ENCODE assay signal across 35 cellular contexts in the genomic region with DNA sequence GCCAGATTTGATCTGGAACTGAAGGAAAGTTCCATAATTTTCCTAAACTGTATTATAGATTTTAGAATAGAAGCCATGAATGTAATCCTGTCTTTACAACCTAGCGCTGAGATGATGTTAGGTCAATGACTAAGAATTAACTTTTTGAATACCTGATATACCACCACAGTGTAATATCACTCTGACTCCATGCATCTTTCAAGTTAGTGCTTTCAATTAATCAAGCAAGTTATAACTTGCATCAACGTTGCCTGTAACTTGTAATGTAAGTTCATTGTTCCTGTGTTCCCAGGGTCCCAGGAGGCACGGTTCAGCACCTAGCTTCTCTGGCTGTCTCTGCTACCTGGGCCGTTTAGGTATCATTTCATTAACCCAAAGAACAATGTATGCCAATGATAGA.
"Had no signal": no experiment of that assay in that cellular context is flagged by ENCODE, and none has a peak within 500 bp of the region (broad histone marks: within the 10 kb centered on the region; RNA-seq: fewer than 3 reads in every experiment).

No MANE protein-coding gene starts in this region.

- H3K9me3 Mint-ChIP-seq: activated CD4-positive, alpha-beta T cell treated with anti-CD3 and anti-CD28 coated beads, Interleukin-2, amount 10 ng/mL, durations not matched to agents 24 days and 14 days; activated naive CD4-positive, alpha-beta T cell treated with anti-CD3 and anti-CD28 coated beads for 36 hours; activated naive CD4-positive, alpha-beta T cell treated with anti-CD3 and anti-CD28 coated beads, Interleukin-2, amount 50 U/mL, for 24 hours; activated T-helper 1 cell treated with anti-CD3 and anti-CD28 coated beads, Interleukin-12 subunit alpha, Interleukin-12 subunit beta, Interleukin-2, Interleukin-4 antibody, amounts not matched to agents 30 ng/mL and 10 ng/mL and 1 ng/mL, durations not matched to agents 14 hours and 24 hours and 36 hours; activated T-helper 2 cell treated with anti-CD3 and anti-CD28 coated beads, Interferon-gamma antibody, Interleukin-2, Interleukin-4, amounts not matched to agents 10 μg/mL and 5 μg/mL and 100 μg/mL, durations not matched to agents 14 hours and 24 hours and 36 hours; central memory CD8-positive, alpha-beta T cell; endodermal cell; T-helper 2 cell treated with Interferon-gamma antibody and Interleukin-4, amounts not matched to agents 5 μg/mL and 100 μg/mL, for 36 hours had no signal

- ATAC-seq: activated CD4-positive, alpha-beta T cell treated with anti-CD3 and anti-CD28 coated beads for 36 hours; activated CD8-positive, alpha-beta memory T cell treated with anti-CD3 and anti-CD28 coated beads, Interleukin-2, amount 10 ng/mL, durations not matched to agents 7 days and 5 days; activated CD8-positive, alpha-beta T cell treated with anti-CD3 and anti-CD28 coated beads, Interleukin-2, amount 10 ng/mL, durations not matched to agents 7 days and 5 days; activated naive CD8-positive, alpha-beta T cell treated with anti-CD3 and anti-CD28 coated beads, Interleukin-2, amount 50 U/mL, for 24 hours; body of pancreas; gastrocnemius medialis; heart left ventricle; T-helper 17 cell had no signal

- H3K9me3 ChIP-seq: adrenal gland, body of pancreas, gastrocnemius medialis had no signal

- H3K4me3 Mint-ChIP-seq: activated CD4-positive, alpha-beta memory T cell treated with anti-CD3 and anti-CD28 coated beads for 36 hours; activated CD4-positive, alpha-beta T cell treated with anti-CD3 and anti-CD28 coated beads for 36 hours; activated CD4-positive, alpha-beta T cell treated with anti-CD3 and anti-CD28 coated beads, Interleukin-2, amount 10 ng/mL, durations not matched to agents 24 days and 14 days; activated CD8-positive, alpha-beta memory T cell treated with anti-CD3 and anti-CD28 coated beads, Interleukin-2, amount 10 ng/mL, durations not matched to agents 7 days and 5 days; activated CD8-positive, alpha-beta T cell treated with anti-CD3 and anti-CD28 coated beads, Interleukin-2, amount 10 ng/mL, durations not matched to agents 7 days and 5 days; activated naive CD4-positive, alpha-beta T cell treated with anti-CD3 and anti-CD28 coated beads for 36 hours; activated naive CD4-positive, alpha-beta T cell treated with anti-CD3 and anti-CD28 coated beads, Interleukin-2, amount 50 U/mL, for 24 hours; activated naive CD8-positive, alpha-beta T cell treated with anti-CD3 and anti-CD28 coated beads for 36 hours; activated naive CD8-positive, alpha-beta T cell treated with anti-CD3 and anti-CD28 coated beads, Interleukin-2, amount 50 U/mL, for 24 hours; activated T-helper 1 cell treated with anti-CD3 and anti-CD28 coated beads, Interleukin-12 subunit alpha, Interleukin-12 subunit beta, Interleukin-2, Interleukin-4 antibody, amounts not matched to agents 30 ng/mL and 10 ng/mL and 1 ng/mL, durations not matched to agents 14 hours and 24 hours and 36 hours; central memory CD8-positive, alpha-beta T cell; dendritic cell treated with granulocyte-macrophage colony-stimulating factor and Interleukin-4, amounts not matched to agents 40 ng/mL and 50 ng/mL, for 4 days; endodermal cell; T-helper 17 cell; T-helper 2 cell treated with Interferon-gamma antibody and Interleukin-4, amounts not matched to agents 5 μg/mL and 100 μg/mL, for 36 hours had no signal

- H3K4me1 Mint-ChIP-seq: activated CD4-positive, alpha-beta T cell treated with anti-CD3 and anti-CD28 coated beads for 36 hours; activated CD4-positive, alpha-beta T cell treated with anti-CD3 and anti-CD28 coated beads, Interleukin-2, amount 10 ng/mL, durations not matched to agents 24 days and 14 days; activated CD8-positive, alpha-beta memory T cell treated with anti-CD3 and anti-CD28 coated beads, Interleukin-2, amount 10 ng/mL, durations not matched to agents 7 days and 5 days; activated naive CD4-positive, alpha-beta T cell treated with anti-CD3 and anti-CD28 coated beads, Interleukin-2, amount 50 U/mL, for 24 hours; activated naive CD8-positive, alpha-beta T cell treated with anti-CD3 and anti-CD28 coated beads for 36 hours; activated naive CD8-positive, alpha-beta T cell treated with anti-CD3 and anti-CD28 coated beads, Interleukin-2, amount 50 U/mL, for 24 hours; central memory CD8-positive, alpha-beta T cell; T-helper 17 cell had no signal

- H3K36me3 Mint-ChIP-seq: activated CD4-positive, alpha-beta memory T cell treated with anti-CD3 and anti-CD28 coated beads for 36 hours; activated CD8-positive, alpha-beta memory T cell treated with anti-CD3 and anti-CD28 coated beads, Interleukin-2, amount 10 ng/mL, durations not matched to agents 7 days and 5 days; activated naive CD4-positive, alpha-beta T cell treated with anti-CD3 and anti-CD28 coated beads, Interleukin-2, amount 50 U/mL, for 24 hours; activated naive CD8-positive, alpha-beta T cell treated with anti-CD3 and anti-CD28 coated beads for 36 hours had no signal

- H3K4me3 ChIP-seq: adrenal gland, body of pancreas, coronary artery, dorsolateral prefrontal cortex, gastrocnemius medialis, heart left ventricle had no signal

- H3K27me3 Mint-ChIP-seq: dendritic cell treated with granulocyte-macrophage colony-stimulating factor and Interleukin-4, amounts not matched to agents 40 ng/mL and 50 ng/mL, for 4 days had no signal

- H3K27ac Mint-ChIP-seq: activated CD4-positive, alpha-beta memory T cell treated with anti-CD3 and anti-CD28 coated beads for 36 hours; activated CD4-positive, alpha-beta T cell treated with anti-CD3 and anti-CD28 coated beads for 36 hours; activated CD4-positive, alpha-beta T cell treated with anti-CD3 and anti-CD28 coated beads, Interleukin-2, amount 10 ng/mL, durations not matched to agents 24 days and 14 days; activated CD8-positive, alpha-beta memory T cell treated with anti-CD3 and anti-CD28 coated beads, Interleukin-2, amount 10 ng/mL, durations not matched to agents 7 days and 5 days; activated CD8-positive, alpha-beta T cell treated with anti-CD3 and anti-CD28 coated beads, Interleukin-2, amount 10 ng/mL, durations not matched to agents 7 days and 5 days; activated naive CD4-positive, alpha-beta T cell treated with anti-CD3 and anti-CD28 coated beads for 36 hours; activated naive CD4-positive, alpha-beta T cell treated with anti-CD3 and anti-CD28 coated beads, Interleukin-2, amount 50 U/mL, for 24 hours; activated naive CD8-positive, alpha-beta T cell treated with anti-CD3 and anti-CD28 coated beads for 36 hours; activated naive CD8-positive, alpha-beta T cell treated with anti-CD3 and anti-CD28 coated beads, Interleukin-2, amount 50 U/mL, for 24 hours; activated T-helper 1 cell treated with anti-CD3 and anti-CD28 coated beads, Interleukin-12 subunit alpha, Interleukin-12 subunit beta, Interleukin-2, Interleukin-4 antibody, amounts not matched to agents 30 ng/mL and 10 ng/mL and 1 ng/mL, durations not matched to agents 14 hours and 24 hours and 36 hours; activated T-helper 2 cell treated with anti-CD3 and anti-CD28 coated beads, Interferon-gamma antibody, Interleukin-2, Interleukin-4, amounts not matched to agents 10 μg/mL and 5 μg/mL and 100 μg/mL, durations not matched to agents 14 hours and 24 hours and 36 hours; dendritic cell treated with granulocyte-macrophage colony-stimulating factor and Interleukin-4, amounts not matched to agents 40 ng/mL and 50 ng/mL, for 4 days; endodermal cell; T-helper 17 cell; T-helper 2 cell treated with Interferon-gamma antibody and Interleukin-4, amounts not matched to agents 5 μg/mL and 100 μg/mL, for 36 hours had no signal

- DNase-seq: activated CD4-positive, alpha-beta memory T cell treated with anti-CD3 and anti-CD28 coated beads for 36 hours; activated CD4-positive, alpha-beta T cell treated with anti-CD3 and anti-CD28 coated beads for 36 hours; activated CD4-positive, alpha-beta T cell treated with anti-CD3 and anti-CD28 coated beads, Interleukin-2, amount 10 ng/mL, durations not matched to agents 24 days and 14 days; activated CD4-positive, CD25-positive, alpha-beta regulatory T cell; activated CD4-positive, CD25-positive, alpha-beta regulatory T cell treated with anti-CD3 and anti-CD28 coated beads, Interleukin-2, amount 50 U/mL, for 72 hours; activated CD8-positive, alpha-beta memory T cell treated with anti-CD3 and anti-CD28 coated beads, Interleukin-2, amount 10 ng/mL, durations not matched to agents 7 days and 5 days; activated CD8-positive, alpha-beta memory T cell treated with anti-CD3 and anti-CD28 coated beads, Interleukin-2, amount 50 U/mL, for 4 hours; activated CD8-positive, alpha-beta T cell treated with anti-CD3 and anti-CD28 coated beads, Interleukin-2, amount 10 ng/mL, durations not matched to agents 7 days and 5 days; activated effector memory CD4-positive, alpha-beta T cell treated with anti-CD3 and anti-CD28 coated beads, Interleukin-2, amount 50 U/mL, for 16 hours; activated naive CD4-positive, alpha-beta T cell treated with anti-CD3 and anti-CD28 coated beads for 36 hours; activated naive CD8-positive, alpha-beta T cell treated with anti-CD3 and anti-CD28 coated beads for 36 hours; activated naive CD8-positive, alpha-beta T cell treated with anti-CD3 and anti-CD28 coated beads, Interleukin-2, amount 50 U/mL, for 24 hours; activated T-cell treated with anti-CD3 and anti-CD28 coated beads, Interleukin-2, amount 50 U/mL, for 1 hour; activated T-cell treated with anti-CD3 and anti-CD28 coated beads, Interleukin-2, amount 50 U/mL, for 48 hours; adrenal gland; amygdala; aorta; body of pancreas; dorsolateral prefrontal cortex; effector memory CD4-positive, alpha-beta T cell; endodermal cell; foreskin fibroblast; gastrocnemius medialis; glutamatergic neuron; heart left ventricle; T-helper 1 cell; T-helper 17 cell; T1000 had no signal

- H3K27me3 ChIP-seq: adrenal gland, body of pancreas, dorsolateral prefrontal cortex, gastrocnemius medialis, heart left ventricle had no signal

- H3K36me3 ChIP-seq: adrenal gland, gastrocnemius medialis, heart left ventricle had no signal

- H3K4me1 ChIP-seq: adrenal gland, body of pancreas, gastrocnemius medialis, heart left ventricle had no signal

- H3K27ac ChIP-seq: adrenal gland, body of pancreas, coronary artery, dorsolateral prefrontal cortex, gastrocnemius medialis, heart left ventricle had no signal
